ENCODE assay signal across 11 cellular contexts in genomic region chr12:94204647-94205247, GRCh38. TPM values are rescaled to one million over a fixed set of nuclear protein-coding genes. Genes with fewer than 3 reads are reported as not detected.
DNase-seq lines count a peak whose midpoint lies in the region; ATAC-seq and TF ChIP-seq lines count a peak whose summit lies in the region.
"Had no signal": no experiment of that assay in that cellular context is flagged by ENCODE, and none has a peak within 500 bp of the region (broad histone marks: within the 10 kb centered on the region; RNA-seq: fewer than 3 reads in every experiment).

No MANE protein-coding gene starts in this region.

- H3K79me1 ChIP-seq in trophoblast cell (ENCODE audit: low read length): no peaks in the 10 kb centered on the region

- H3K79me2 ChIP-seq in Karpas-422 (ENCODE audit: low read length): no peaks in the 10 kb centered on the region
- no peaks in the 10 kb centered on the region for H3K79me2 ChIP-seq in trophoblast cell (ENCODE audit: control insufficient read depth, insufficient read depth, low read length, poor library complexity)

- peak overlapping the region; percentile 56 for H3K9ac ChIP-seq in Karpas-422 (ENCODE audit: low read length)
- no peak overlapping the region for H3K9ac ChIP-seq in trophoblast cell (ENCODE audit: low read length)
- H3K9ac ChIP-seq in colonic mucosa (ENCODE audit: low read depth in 2 of 2, low read length in 2 of 2): no peak overlapping the region

- H3K27me3 Mint-ChIP-seq in activated naive CD8-positive, alpha-beta T cell treated with anti-CD3 and anti-CD28 coated beads, Interleukin-2, amount 10 ng/mL, durations not matched to agents 7 days and 5 days: no peaks in the 10 kb centered on the region

- H3K14ac ChIP-seq in trophoblast cell (ENCODE audit: low read length): no peak overlapping the region

- H2AFZ ChIP-seq in Karpas-422 (ENCODE audit: low read length) (peak overlapping the region; percentile 12; the same call in 1 of the 2 replicates), trophoblast cell (ENCODE audit: insufficient read depth, low read length, poor library complexity) (no peak overlapping the region)

- no peak overlapping the region for H4K12ac ChIP-seq in trophoblast cell (ENCODE audit: low read depth, low read length)

- H3K4ac ChIP-seq in trophoblast cell (ENCODE audit: low read depth, low read length): no peak overlapping the region

- peaks cover 71% of the 10 kb centered on the region for H3K4me1 ChIP-seq in Karpas-422 (ENCODE audit: low read length)
- H3K4me1 ChIP-seq in trophoblast cell (ENCODE audit: control insufficient read depth in 1 of 2, insufficient read depth in 2 of 2, low read length in 2 of 2): no peaks in the 10 kb centered on the region
- peaks cover 3% of the 10 kb centered on the region for H3K4me1 ChIP-seq in colonic mucosa
- H3K4me1 ChIP-seq in left lung: peaks cover 0 to 55% of the 10 kb centered on the region in 2 donors

- no peaks in the 10 kb centered on the region for H3K9me3 Mint-ChIP-seq in activated naive CD8-positive, alpha-beta T cell treated with anti-CD3 and anti-CD28 coated beads, Interleukin-2, amount 10 ng/mL, durations not matched to agents 7 days and 5 days

- H3K4me3 ChIP-seq in Karpas-422 (ENCODE audit: low read length) (peak overlapping the region; percentile 25), trophoblast cell (ENCODE audit: low read depth, low read length) (no peak overlapping the region), colonic mucosa (no peak overlapping the region), left lung (no peak overlapping the region)
- H3K4me3 ChIP-seq: Peyer's patch, thoracic aorta had no signal

- no peaks in the 10 kb centered on the region for H3K36me3 ChIP-seq in Karpas-422 (ENCODE audit: insufficient read depth, low read length)
- no peaks in the 10 kb centered on the region for H3K36me3 ChIP-seq in trophoblast cell (ENCODE audit: control insufficient read depth in 1 of 2, insufficient read depth in 2 of 2, low read length in 2 of 2)
- no peaks in the 10 kb centered on the region for H3K36me3 ChIP-seq in colonic mucosa
- H3K36me3 ChIP-seq in left lung: peaks cover 0 to 5% of the 10 kb centered on the region in 2 donors
- H3K36me3 ChIP-seq: Peyer's patch, thoracic aorta had no signal

- H3K18ac ChIP-seq in trophoblast cell (ENCODE audit: low read length): no peak overlapping the region

- H2BK120ac ChIP-seq in trophoblast cell (ENCODE audit: insufficient read depth, low read length, poor library complexity): no peak overlapping the region

- H2BK5ac ChIP-seq in trophoblast cell (ENCODE audit: low read depth, low read length, poor library complexity): no peak overlapping the region

- H3K27ac Mint-ChIP-seq in activated naive CD8-positive, alpha-beta T cell treated with anti-CD3 and anti-CD28 coated beads, Interleukin-2, amount 10 ng/mL, durations not matched to agents 7 days and 5 days: peak overlapping the region; percentile 81

- peaks cover 68% of the 10 kb centered on the region for H3K4me1 Mint-ChIP-seq in activated naive CD8-positive, alpha-beta T cell treated with anti-CD3 and anti-CD28 coated beads, Interleukin-2, amount 10 ng/mL, durations not matched to agents 7 days and 5 days

- no CpG with 5 or more reads among the region's 3 CpGs for WGBS in trophoblast cell (ENCODE audit: extremely low coverage, insufficient coverage, insufficient read length)

- H3K27me3 ChIP-seq in Karpas-422 (ENCODE audit: low read length): no peaks in the 10 kb centered on the region
- no peaks in the 10 kb centered on the region for H3K27me3 ChIP-seq in trophoblast cell (ENCODE audit: insufficient read depth, low read length)
- no peaks in the 10 kb centered on the region for H3K27me3 ChIP-seq in colonic mucosa
- H3K27me3 ChIP-seq in left lung: no peaks in the 10 kb centered on the region
- H3K27me3 ChIP-seq: Peyer's patch had no signal

- H3K4me2 ChIP-seq in Karpas-422 (ENCODE audit: low read depth, low read length, poor library complexity, severe bottlenecking): peak overlapping the region; percentile 86
- no peak overlapping the region for H3K4me2 ChIP-seq in trophoblast cell (ENCODE audit: low read length)

- peak overlapping the region; percentile 62 for H3K4me3 Mint-ChIP-seq in activated naive CD8-positive, alpha-beta T cell treated with anti-CD3 and anti-CD28 coated beads, Interleukin-2, amount 10 ng/mL, durations not matched to agents 7 days and 5 days

- H2BK12ac ChIP-seq in trophoblast cell (ENCODE audit: low read length): no peak overlapping the region

- POLR2A ChIA-PET in activated naive CD8-positive, alpha-beta T cell treated with anti-CD3 and anti-CD28 coated beads, Interleukin-2, amount 10 ng/mL, durations not matched to agents 7 days and 5 days (lab: Charles Lee): interaction anchor here (0.8 to 2.6 kb wide), 6 partner anchors 29 to 101 kb away, joined by 3 to 11 read pairs (median 6); no protein-coding TSS in a partner anchor

- TF ChIP-seq CTCF in colonic mucosa (IDR thresholded peaks at IDR 0.05): no peak
- no peak for TF ChIP-seq CTCF in left lung (IDR thresholded peaks at IDR 0.05)

- H3K9me3 ChIP-seq in Karpas-422 (ENCODE audit: low read length) (no peaks in the 10 kb centered on the region), trophoblast cell (ENCODE audit: insufficient read depth, low read depth, low read length) (no peaks in the 10 kb centered on the region), colonic mucosa (no peaks in the 10 kb centered on the region), left lung (no peaks in the 10 kb centered on the region)
- H3K9me3 ChIP-seq: Peyer's patch, thoracic aorta had no signal

- H3K9me2 ChIP-seq in Karpas-422 (replicated peaks; ENCODE audit: insufficient read depth, low read length): no peaks in the 10 kb centered on the region

- ATAC-seq in activated naive CD8-positive, alpha-beta T cell treated with anti-CD3 and anti-CD28 coated beads, Interleukin-2, amount 10 ng/mL, durations not matched to agents 7 days and 5 days (ENCODE audit: low read depth): peak; percentile 11
- ATAC-seq in left lung: no peak
- ATAC-seq: left cardiac atrium had no signal

- peak overlapping the region; percentile 94 for H3K27ac ChIP-seq in Karpas-422 (ENCODE audit: low read length)
- no peak overlapping the region for H3K27ac ChIP-seq in trophoblast cell (ENCODE audit: low read depth, low read length)
- no peak overlapping the region for H3K27ac ChIP-seq in colonic mucosa
- peak overlapping the region in 1 of 2 donors; percentile 89 for H3K27ac ChIP-seq in left lung
- H3K27ac ChIP-seq: thoracic aorta had no signal

- no peak overlapping the region for H3K23ac ChIP-seq in trophoblast cell (ENCODE audit: low read length)

- intact Hi-C loops in colonic mucosa (cut with DNase I): loop anchor here (5.0 kb wide), 1 partner anchor 62 kb away; no protein-coding TSS in a partner anchor
- intact Hi-C loops in left lung (cut with DNase I): no loop called here

- no peak overlapping the region for H4K8ac ChIP-seq in trophoblast cell (ENCODE audit: low read depth, low read length)

- H4K91ac ChIP-seq in trophoblast cell (ENCODE audit: low read depth, low read length): no peak overlapping the region

- peaks cover 34% of the 10 kb centered on the region for H3K36me3 Mint-ChIP-seq in activated naive CD8-positive, alpha-beta T cell treated with anti-CD3 and anti-CD28 coated beads, Interleukin-2, amount 10 ng/mL, durations not matched to agents 7 days and 5 days

- H4K20me1 ChIP-seq in Karpas-422 (ENCODE audit: insufficient read depth, low read depth, low read length): no peaks in the 10 kb centered on the region

- H2AK5ac ChIP-seq in trophoblast cell (ENCODE audit: low read length): no peak overlapping the region

- DNase-seq in stimulated activated CD4-positive, alpha-beta T cell treated with anti-CD3 and anti-CD28 coated beads, Interleukin-12 subunit alpha, Interleukin-12 subunit beta, amount 100 ng/mL, for 4 hours: peak; percentile 9
- DNase-seq in stimulated activated CD4-positive, alpha-beta T cell treated with anti-CD3 and anti-CD28 coated beads, Interleukin-2, amount 100 ng/mL, for 48 hours: no peak
- DNase-seq in Karpas-422 (peak; percentile 77), trophoblast cell (no peak), colonic mucosa (no peak), left lung (no peak)
- DNase-seq in activated naive CD8-positive, alpha-beta T cell treated with anti-CD3 and anti-CD28 coated beads, Interleukin-2, amount 10 ng/mL, durations not matched to agents 7 days and 5 days: no peak
- no peak for DNase-seq in stimulated activated naive CD4-positive, alpha-beta T cell (lab: John Stamatoyannopoulos, UW)
- DNase-seq: left cardiac atrium, Peyer's patch had no signal

RNA-seq across cellular contexts. Expression of gene PLXNC1, which starts 56.4 kb away (rescaled TPM):
- 7.9 and 11.9 TPM in 2 replicates for total RNA-seq in Karpas-422 (2014; rRNA removed; shearing (Covaris generic); ENCODE audit: low replicate concordance)
- 10 to 100 TPM; 40.6 to 44.3 TPM for total RNA-seq in activated naive CD8-positive, alpha-beta T cell treated with anti-CD3 and anti-CD28 coated beads, Interleukin-2, amount 10 ng/mL, durations not matched to agents 7 days and 5 days
- polyA plus RNA-seq in trophoblast cell (2013): 0.21 and 0.22 TPM in 2 replicates
- total RNA-seq in colonic mucosa: 10 to 100 TPM in 1 of 2 donors, 1 to 10 TPM in 1; 8.4 to 12.4 TPM
- total RNA-seq in left lung: 10 to 100 TPM; 14.5 to 55.9 TPM

Comparison
In these comparisons a context has a peak if more than half of its experiments do, and no peak if none do; other contexts are left out.
1. DNase-seq: peak in stimulated activated CD4-positive, alpha-beta T cell treated with anti-CD3 and anti-CD28 coated beads, Interleukin-12 subunit alpha, Interleukin-12 subunit beta, amount 100 ng/mL, for 4 hours (single experiment) and Karpas-422 (single experiment); none in stimulated activated CD4-positive, alpha-beta T cell treated with anti-CD3 and anti-CD28 coated beads, Interleukin-2, amount 100 ng/mL, for 48 hours (0 of 2), activated naive CD8-positive, alpha-beta T cell treated with anti-CD3 and anti-CD28 coated beads, Interleukin-2, amount 10 ng/mL, durations not matched to agents 7 days and 5 days (single experiment), trophoblast cell (0 of 2), stimulated activated naive CD4-positive, alpha-beta T cell (0 of 6), colonic mucosa (single experiment) and left lung (0 of 2).